Comparison of ENCODE assay signal across 8 cellular contexts in genomic region chr21:17514124-17514481, GRCh38. TPM values are rescaled to one million over a fixed set of nuclear protein-coding genes. Genes with fewer than 3 reads are reported as not detected.
DNase-seq lines count a peak whose midpoint lies in the region; ATAC-seq and TF ChIP-seq lines count a peak whose summit lies in the region.

No MANE protein-coding gene starts in this region.

- H3K36me3 Mint-ChIP-seq in activated T-cell treated with anti-CD3 and anti-CD28 coated beads, Interleukin-2, amount 50 U/mL, for 72 hours (ENCODE audit: insufficient read depth in 2 of 2): no peaks in the 10 kb centered on the region
- H3K36me3 Mint-ChIP-seq in activated naive CD8-positive, alpha-beta T cell: no peaks in the 10 kb centered on the region

- H3K36me3 ChIP-seq in iPS-20b (ENCODE audit: insufficient read depth, low read depth, low read length): peaks cover 30% of the 10 kb centered on the region; the same call in 1 of the 2 replicates
- H3K36me3 ChIP-seq in thoracic aorta: no peaks in the 10 kb centered on the region

- no peaks in the 10 kb centered on the region for H3K9me3 Mint-ChIP-seq in activated T-cell treated with anti-CD3 and anti-CD28 coated beads, Interleukin-2, amount 50 U/mL, for 72 hours
- H3K9me3 Mint-ChIP-seq in activated naive CD8-positive, alpha-beta T cell (ENCODE audit: low read depth): no peaks in the 10 kb centered on the region

- no peaks in the 10 kb centered on the region for H3K27me3 ChIP-seq in iPS-20b (ENCODE audit: insufficient read depth, low read length)
- no peaks in the 10 kb centered on the region for H3K27me3 ChIP-seq in thoracic aorta (replicated peaks; ENCODE audit: insufficient read depth)

- peak overlapping the region; percentile 84 to 90 for H3K4me3 Mint-ChIP-seq in activated T-cell treated with anti-CD3 and anti-CD28 coated beads, Interleukin-2, amount 50 U/mL, for 72 hours
- peak overlapping the region; percentile 91 for H3K4me3 Mint-ChIP-seq in activated naive CD8-positive, alpha-beta T cell

- ATAC-seq in activated T-cell treated with anti-CD3 and anti-CD28 coated beads, Interleukin-2, amount 50 U/mL, for 72 hours (replicated peaks in 1 of 2): no peak
- no peak for ATAC-seq in thoracic aorta (ENCODE audit: insufficient number of reproducible peaks, low FRiP score, low read depth)
- ATAC-seq in HG03460 (IDR thresholded peaks at IDR 0.05; ENCODE audit: unreplicated experiment): no peak
- no peak for ATAC-seq in GM18909 (IDR thresholded peaks at IDR 0.05; ENCODE audit: poor library complexity, unreplicated experiment)

- H3K4me3 ChIP-seq in iPS-20b (ENCODE audit: low read length): peak overlapping the region; percentile 99
- H3K4me3 ChIP-seq in thoracic aorta: peak overlapping the region; percentile 82

- DNase-seq in activated T-cell treated with anti-CD3 and anti-CD28 coated beads, Interleukin-2, amount 50 U/mL, for 72 hours: no peak
- DNase-seq in activated T-cell treated with anti-CD3 and anti-CD28 coated beads, Interleukin-2, amount 50 U/mL, for 1 hour: no peak
- no peak for DNase-seq in thoracic aorta (ENCODE audit: low spot score)
- DNase-seq in DMS114 treated with DMSO at 0.1 percent for 48 hours (lab: John Stamatoyannopoulos, UW; ENCODE audit: unreplicated experiment): no peak

- no peak overlapping the region for H3K27ac Mint-ChIP-seq in activated T-cell treated with anti-CD3 and anti-CD28 coated beads, Interleukin-2, amount 50 U/mL, for 72 hours
- H3K27ac Mint-ChIP-seq in activated naive CD8-positive, alpha-beta T cell: no peak overlapping the region

- H3K9me3 ChIP-seq in iPS-20b (ENCODE audit: insufficient read depth, low read depth, low read length) (no peaks in the 10 kb centered on the region), thoracic aorta (no peaks in the 10 kb centered on the region)

- H3K27ac ChIP-seq in iPS-20b (ENCODE audit: low read length) (peak overlapping the region; percentile 97), thoracic aorta (no peak overlapping the region)

- peaks cover 47% of the 10 kb centered on the region for H3K27me3 Mint-ChIP-seq in activated T-cell treated with anti-CD3 and anti-CD28 coated beads, Interleukin-2, amount 50 U/mL, for 72 hours (ENCODE audit: low read depth)
- peaks cover 18% of the 10 kb centered on the region for H3K27me3 Mint-ChIP-seq in activated naive CD8-positive, alpha-beta T cell

- H3K4me1 Mint-ChIP-seq in activated T-cell treated with anti-CD3 and anti-CD28 coated beads, Interleukin-2, amount 50 U/mL, for 72 hours (ENCODE audit: low read depth): peaks cover 25% of the 10 kb centered on the region
- H3K4me1 Mint-ChIP-seq in activated naive CD8-positive, alpha-beta T cell (ENCODE audit: low read depth): peaks cover 16% of the 10 kb centered on the region

- peak overlapping the region; percentile 98 for H3K9ac ChIP-seq in iPS-20b (ENCODE audit: low read depth, low read length)

- TF ChIP-seq CTCF in thoracic aorta (IDR thresholded peaks at IDR 0.05): no peak

- H3K4me1 ChIP-seq in iPS-20b (ENCODE audit: insufficient read depth, low read length) (peaks cover 15% of the 10 kb centered on the region; the same call in 1 of the 2 replicates), thoracic aorta (ENCODE audit: control insufficient read depth in 1 of 2, low read depth in 2 of 2) (peaks cover 8 to 14% of the 10 kb centered on the region in 2 donors)

RNA-seq across cellular contexts. Expression of gene CXADR, which starts 1.3 kb away (rescaled TPM):
- total RNA-seq in activated T-cell treated with anti-CD3 and anti-CD28 coated beads, Interleukin-2, amount 50 U/mL, for 72 hours: under 1 TPM; 0.23 to 0.48 TPM
- under 1 TPM in 1 of 2 donors, not detected in 1; 0.28 TPM for total RNA-seq in thoracic aorta
